In the genomic region with DNA sequence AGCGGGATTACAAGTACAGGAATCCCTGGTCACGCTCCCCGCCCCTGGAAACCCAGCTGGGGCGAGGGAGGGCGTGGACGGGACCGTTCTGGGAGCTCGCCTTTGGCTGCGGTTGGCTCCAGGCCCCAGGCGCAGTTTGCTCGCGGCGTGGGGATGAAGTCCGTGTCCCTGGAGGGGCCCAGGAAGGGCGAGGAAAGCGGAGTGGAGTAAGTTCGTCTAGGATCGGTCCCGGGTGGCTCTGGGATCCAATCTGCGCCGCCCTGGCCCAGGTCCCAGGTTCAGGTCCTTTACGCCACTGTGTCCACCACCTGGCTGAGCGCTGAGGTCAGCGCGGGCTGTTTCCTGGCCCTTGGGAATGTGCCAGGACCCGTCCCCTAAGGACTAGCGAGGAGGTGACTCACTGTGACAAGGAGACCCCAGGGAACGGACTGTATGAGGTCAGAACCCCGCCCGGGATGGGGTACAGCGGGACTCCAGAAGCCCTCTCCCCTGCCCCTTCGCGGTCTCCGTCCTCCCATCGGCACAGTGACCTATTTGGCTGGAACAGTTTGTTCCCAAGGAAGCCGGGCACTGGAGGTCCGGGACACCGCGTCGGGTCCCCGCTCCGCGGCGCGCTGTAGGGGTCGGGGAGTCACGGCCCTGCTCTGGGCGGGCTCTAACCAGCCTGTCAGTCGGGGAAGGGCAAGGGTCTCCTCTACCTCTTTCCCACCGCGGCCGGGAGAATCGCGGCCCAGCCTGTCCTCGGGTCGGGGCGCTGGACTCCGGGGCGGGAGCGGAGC, we compare ENCODE assay signal across 8 cellular contexts. TPM values are rescaled to one million over a fixed set of nuclear protein-coding genes. Genes with fewer than 3 reads are reported as not detected.
A peak's percentile ranks its signal among the peaks of the same experiment; 100 is the strongest.
DNase-seq lines count a peak whose midpoint lies in the region; ATAC-seq, FAIRE-seq and TF ChIP-seq lines count a peak whose summit lies in the region.

No MANE protein-coding gene starts in this region.

- DNase-seq in Caki2 (ENCODE audit: low read depth) = peak; percentile 66
- DNase-seq in activated CD4-positive, alpha-beta T cell treated with anti-CD3 and anti-CD28 coated beads, Interleukin-2, amount 50 U/mL, for 48 hours = peak; percentile 26 to 29
- peak; percentile 71 for DNase-seq in endothelial cell of umbilical vein (ENCODE audit: low read depth, low spot score)
- DNase-seq in mucosa of descending colon = peak; percentile 69 to 82 (median 78)
- DNase-seq in thyroid gland = peak; percentile 83 to 84
- no peak for DNase-seq in KG1 (lab: John Stamatoyannopoulos, UW)

- ATAC-seq in mucosa of descending colon (peak; percentile 24), HG03457 (IDR thresholded peaks at IDR 0.05; ENCODE audit: unreplicated experiment) (no peak)

- no peaks in the 10 kb centered on the region for H4K20me1 ChIP-seq in endothelial cell of umbilical vein (replicated peaks; ENCODE audit: control insufficient read depth, extremely low read depth, insufficient read depth, low read length)

- H3K4me1 ChIP-seq in endothelial cell of umbilical vein (ENCODE audit: control insufficient read depth, extremely low read depth, insufficient read depth, low read length) = peaks cover 37% of the 10 kb centered on the region
- H3K4me1 ChIP-seq in mucosa of descending colon (ENCODE audit: low read depth) = peaks cover 45% of the 10 kb centered on the region
- H3K4me1 ChIP-seq in thyroid gland = peaks cover 37 to 46% of the 10 kb centered on the region in 2 donors

- no TSS peak for BruUV-seq in endothelial cell of umbilical vein (replicated peaks; lab: Mats Ljungman, UMichigan)

- H3K36me3 Mint-ChIP-seq in IgD-negative memory B cell = peaks cover 1% of the 10 kb centered on the region

- POLR2A ChIA-PET in endothelial cell of umbilical vein (lab: Charles Lee) = interaction anchor here (1.0 to 2.6 kb wide), 15 partner anchors 8 to 196 kb away, joined by 3 to 13 read pairs (median 4); a partner anchor contains a TSS

- in situ Hi-C loops in Caki2 (cut with HindIII; ENCODE audit: low pct_unique_long_range_greater_than_20kb, low sequenced_read_pairs) = no loop called here

- H3K4me3 Mint-ChIP-seq in IgD-negative memory B cell = peak overlapping the region; percentile 92 to 99 (median 98)

- H3K27ac Mint-ChIP-seq in IgD-negative memory B cell = peak overlapping the region; percentile 98 to 100 (median 99)

- H3K9ac ChIP-seq in endothelial cell of umbilical vein (replicated peaks; ENCODE audit: extremely low read depth, insufficient read depth, low read length) = peak overlapping the region; percentile 94

- H3K4me1 Mint-ChIP-seq in IgD-negative memory B cell = peaks cover 27 to 33% (median 28%) of the 10 kb centered on the region in 3 donors

- H3K4me3 ChIP-seq in endothelial cell of umbilical vein (replicated peaks in 1 of 3; ENCODE audit: insufficient read depth in 1 of 3, low read depth in 1 of 3, low read length in 3 of 3) (peak overlapping the region; percentile 51 to 81 (median 73)), mucosa of descending colon (peak overlapping the region; percentile 81), thyroid gland (replicated peaks in 1 of 3) (peak overlapping the region; percentile 90 to 95 (median 91))

- peak; percentile 92 for FAIRE-seq in endothelial cell of umbilical vein (lab: Jason Lieb, UNC)

- no peaks in the 10 kb centered on the region for H3K9me1 ChIP-seq in endothelial cell of umbilical vein (replicated peaks; ENCODE audit: control insufficient read depth, extremely low read depth, insufficient read depth, low read length)

- dilution Hi-C loops in endothelial cell of umbilical vein (cut with MboI; ENCODE audit: extremely low pct_ligation_motif_present, low sequenced_read_pairs) = no loop called here

- TF ChIP-seq CTCF in endothelial cell of umbilical vein (IDR thresholded peaks at IDR 0.05; ENCODE audit: extremely low read depth in 1 of 2, insufficient read depth in 1 of 2, low read depth in 1 of 2, low read length in 2 of 2) = no peak
- no peak for TF ChIP-seq CTCF in mucosa of descending colon (IDR thresholded peaks at IDR 0.05)
- TF ChIP-seq CTCF in thyroid gland (IDR thresholded peaks at IDR 0.05) = peak in 1 of 6 experiments; percentile 12

- CTCF ChIA-PET in endothelial cell of umbilical vein (lab: Charles Lee) = interaction anchor here (0.6 to 5.8 kb wide), 11 partner anchors 41 to 80 kb away, joined by 3 to 44 read pairs (median 4); no protein-coding TSS in a partner anchor

- TF ChIP-seq POLR2A in endothelial cell of umbilical vein (IDR thresholded peaks at IDR 0.05; ENCODE audit: low read depth, low read length) (no peak), thyroid gland (IDR thresholded peaks at IDR 0.05) (peak in 1 of 2 donors; percentile 30)

- no peaks in the 10 kb centered on the region for H3K9me3 Mint-ChIP-seq in IgD-negative memory B cell

- H3K27me3 ChIP-seq in endothelial cell of umbilical vein (ENCODE audit: control insufficient read depth in 2 of 2, insufficient read depth in 2 of 2, low read length in 2 of 2) (no peaks in the 10 kb centered on the region), thyroid gland (no peaks in the 10 kb centered on the region)

- H3K79me2 ChIP-seq in endothelial cell of umbilical vein (ENCODE audit: control insufficient read depth, insufficient read depth, low read length) = peaks cover 45% of the 10 kb centered on the region

- intact Hi-C loops in endothelial cell of umbilical vein (cut with micrococcal nuclease) (loop anchor here (2.0 to 5.0 kb wide), 2 partner anchors 193 to 236 kb away; a partner anchor contains a TSS), mucosa of descending colon (cut with DNase I, micrococcal nuclease) (no loop called here), thyroid gland (cut with DNase I) (loop anchor here (5.0 kb wide), 1 partner anchor 52 kb away; no protein-coding TSS in a partner anchor)

- no peaks in the 10 kb centered on the region for H3K27me3 Mint-ChIP-seq in IgD-negative memory B cell

- no peak overlapping the region for H2AFZ ChIP-seq in endothelial cell of umbilical vein (ENCODE audit: low read depth, low read length)

- no peaks in the 10 kb centered on the region for H3K9me3 ChIP-seq in endothelial cell of umbilical vein (replicated peaks; ENCODE audit: control insufficient read depth, insufficient read depth, low read length)
- no peaks in the 10 kb centered on the region for H3K9me3 ChIP-seq in mucosa of descending colon
- no peaks in the 10 kb centered on the region for H3K9me3 ChIP-seq in thyroid gland

- H3K36me3 ChIP-seq in endothelial cell of umbilical vein (ENCODE audit: control insufficient read depth in 2 of 2, extremely low read depth in 1 of 2, insufficient read depth in 2 of 2, low read length in 2 of 2) = peaks cover 5 to 8% of the 10 kb centered on the region in 2 experiments
- H3K36me3 ChIP-seq in mucosa of descending colon (ENCODE audit: low read depth) = no peaks in the 10 kb centered on the region
- peaks cover 2 to 8% of the 10 kb centered on the region in 2 donors for H3K36me3 ChIP-seq in thyroid gland

- H3K27ac ChIP-seq in endothelial cell of umbilical vein (ENCODE audit: insufficient read depth, low read depth, low read length) (peak overlapping the region; percentile 88), thyroid gland (peak overlapping the region; percentile 99)

- H3K4me2 ChIP-seq in endothelial cell of umbilical vein (ENCODE audit: insufficient read depth, low read length) = peak overlapping the region; percentile 64

- 0 to 1% methylated on average over 2 to 34 of the region's 60 CpGs for WGBS in thyroid gland, 2 donors

TF ChIP-seq in endothelial cell of umbilical vein, 7 proteins besides CTCF, POLR2A, EP300 and RAD21:
- peak; percentile 56 for TF ChIP-seq FOS (IDR thresholded peaks at IDR 0.05; ENCODE audit: borderline replicate concordance, insufficient read depth, low read length)
- TF ChIP-seq, protein P1, sequence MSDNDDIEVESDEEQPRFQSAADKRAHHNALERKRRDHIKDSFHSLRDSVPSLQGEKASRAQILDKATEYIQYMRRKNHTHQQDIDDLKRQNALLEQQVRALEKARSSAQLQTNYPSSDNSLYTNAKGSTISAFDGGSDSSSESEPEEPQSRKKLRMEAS (IDR thresholded peaks at IDR 0.05; ENCODE audit: insufficient read depth, insufficient read length) = no peak
- TF ChIP-seq JUN (IDR thresholded peaks at IDR 0.05; ENCODE audit: borderline replicate concordance, insufficient read depth, insufficient read length, low read depth) = peak; percentile 40

RNA-seq across cellular contexts. Expression of a gene that starts 0.7 kb away (rescaled TPM):
- total RNA-seq in Caki2 (2014; rRNA removed; shearing (Covaris generic); ENCODE audit: low replicate concordance) = 217 and 218 TPM in 2 replicates
- polyA plus RNA-seq in IgD-negative memory B cell = 81.1 TPM
- total RNA-seq in endothelial cell of umbilical vein = 170 and 199 TPM in 2 replicates
- 238 and 282 TPM in 2 replicates for polyA plus RNA-seq in endothelial cell of umbilical vein
- 175 and 190 TPM in 2 replicates for polyA plus RNA-seq in endothelial cell of umbilical vein (2011; cell fraction: cytosol; rRNA removed)
- polyA plus RNA-seq in endothelial cell of umbilical vein (2011; cell fraction: nucleus; rRNA removed) = 89.3 and 102 TPM in 2 replicates
- polyA plus RNA-seq in endothelial cell of umbilical vein (2012) = 271 and 304 TPM in 2 replicates
- 117 and 125 TPM in 2 replicates for polyA minus RNA-seq in endothelial cell of umbilical vein
- 31.5 TPM for polyA minus RNA-seq in endothelial cell of umbilical vein (2011; cell fraction: cytosol; rRNA and poly(A)+ RNA removed)
- polyA minus RNA-seq in endothelial cell of umbilical vein (2011; cell fraction: nucleus; rRNA and poly(A)+ RNA removed) = 39.8 and 48.9 TPM in 2 replicates
- 100 to 1,000 TPM; 181 to 381 (median 255) TPM for total RNA-seq in mucosa of descending colon
- total RNA-seq in thyroid gland = 10 to 100 TPM; 41.0 to 64.5 (median 61.8) TPM

RNA-seq across cellular contexts. Expression of a gene that starts 18.4 kb away (rescaled TPM):
- not detected in 2 replicates for total RNA-seq in Caki2 (2014; rRNA removed; shearing (Covaris generic); ENCODE audit: low replicate concordance)
- polyA plus RNA-seq in IgD-negative memory B cell = not detected
- 0.11 TPM in 1 of 2 replicates, not detected in the other for total RNA-seq in endothelial cell of umbilical vein
- 0.03 TPM in 2 replicates for polyA plus RNA-seq in endothelial cell of umbilical vein
- polyA plus RNA-seq in endothelial cell of umbilical vein (2011; cell fraction: cytosol; rRNA removed) = not detected in 2 replicates
- polyA plus RNA-seq in endothelial cell of umbilical vein (2011; cell fraction: nucleus; rRNA removed) = 0.09 and 0.21 TPM in 2 replicates
- 0.04 TPM in 1 of 2 replicates, not detected in the other for polyA plus RNA-seq in endothelial cell of umbilical vein (2012)
- not detected in 2 replicates for polyA minus RNA-seq in endothelial cell of umbilical vein
- polyA minus RNA-seq in endothelial cell of umbilical vein (2011; cell fraction: cytosol; rRNA and poly(A)+ RNA removed) = not detected
- not detected in 2 replicates for polyA minus RNA-seq in endothelial cell of umbilical vein (2011; cell fraction: nucleus; rRNA and poly(A)+ RNA removed)
- under 1 TPM; 0.32 to 0.53 (median 0.32) TPM for total RNA-seq in mucosa of descending colon
- under 1 TPM in 1 of 4 donors, not detected in 3; 0.11 TPM for total RNA-seq in thyroid gland

Comparison
In these comparisons a context has a peak if more than half of its experiments do, and no peak if none do; other contexts are left out.
1. intact Hi-C loops: an anchor here in endothelial cell of umbilical vein (2.0 to 5.0 kb wide) and thyroid gland (5.0 kb wide); none called in mucosa of descending colon.